ENCODE assay signal across 15 cellular contexts in genomic region chr6:127392301-127392700, GRCh38. TPM values are rescaled to one million over a fixed set of nuclear protein-coding genes. Genes with fewer than 3 reads are reported as not detected.
DNase-seq lines count a peak whose midpoint lies in the region; ATAC-seq and TF ChIP-seq lines count a peak whose summit lies in the region.
"Had no signal": no experiment of that assay in that cellular context is flagged by ENCODE, and none has a peak within 500 bp of the region (broad histone marks: within the 10 kb centered on the region; RNA-seq: fewer than 3 reads in every experiment).

No MANE protein-coding gene starts in this region.

- H2AFZ ChIP-seq in mammary epithelial cell (ENCODE audit: low read depth, low read length), result peak overlapping the region; percentile 22

- H4K20me1 ChIP-seq in mammary epithelial cell (ENCODE audit: insufficient read depth, low read length), result no peaks in the 10 kb centered on the region

- CTCF ChIA-PET in mammary epithelial cell (lab: Charles Lee; ENCODE audit: low non-redundant PET), result no interaction called here

- H3K4me3 ChIP-seq in mammary epithelial cell (replicated peaks in 1 of 3; ENCODE audit: insufficient read depth in 1 of 3, low read depth in 2 of 3, low read length in 3 of 3) (no peak overlapping the region), vagina (no peak overlapping the region)
- H3K4me3 ChIP-seq: A549 had no signal

- H3K27ac Mint-ChIP-seq in mesothelial cell of epicardium, result peak overlapping the region; percentile 89
- H3K27ac Mint-ChIP-seq: CD4-positive, alpha-beta memory T cell; HFFc6 had no signal

- TF ChIP-seq CTCF in mammary epithelial cell (conservative IDR thresholded peaks at IDR 0.05 in 1 of 2, IDR thresholded peaks at IDR 0.05 in 1 of 2; ENCODE audit: extremely low read depth in 1 of 2, insufficient read depth in 1 of 2, low read depth in 1 of 2, low read length in 2 of 2), result no peak
- TF ChIP-seq CTCF in mesothelial cell of epicardium (IDR thresholded peaks at IDR 0.05; ENCODE audit: unreplicated experiment), result no peak
- TF ChIP-seq CTCF in vagina (IDR thresholded peaks at IDR 0.05), result no peak

- peak overlapping the region; percentile 56 for H3K27ac ChIP-seq in mammary epithelial cell (ENCODE audit: insufficient read depth, low read depth, low read length)
- H3K27ac ChIP-seq in vagina, result peak overlapping the region; percentile 24
- H3K27ac ChIP-seq: A549, C4-2B, HL-60 had no signal

- in situ Hi-C loops in mammary epithelial cell (cut with MboI; ENCODE audit: low sequenced_read_pairs in 2 of 2), result no loop called here

- peaks cover 45% of the 10 kb centered on the region for H3K4me1 Mint-ChIP-seq in mesothelial cell of epicardium
- H3K4me1 Mint-ChIP-seq: CD4-positive, alpha-beta memory T cell had no signal

- H3K36me3 Mint-ChIP-seq in mesothelial cell of epicardium, result peaks cover 3% of the 10 kb centered on the region
- H3K36me3 Mint-ChIP-seq: CD4-positive, alpha-beta memory T cell had no signal

- H3K4me1 ChIP-seq in mammary epithelial cell (ENCODE audit: insufficient read depth, low read length) (peaks cover 27% of the 10 kb centered on the region), vagina (peaks cover 26% of the 10 kb centered on the region)
- H3K4me1 ChIP-seq: A549, BE2C had no signal

- WGBS in mammary epithelial cell (ENCODE audit: low coverage, missing lambda C conversion rate), result 0% methylated on average over 1 of the region's 1 CpG

- H3K4me3 Mint-ChIP-seq in mesothelial cell of epicardium, result no peak overlapping the region
- H3K4me3 Mint-ChIP-seq: CD4-positive, alpha-beta memory T cell; HFFc6 had no signal

- DNase-seq in mammary epithelial cell, result peak; percentile 79
- DNase-seq in mesothelial cell of epicardium (ENCODE audit: low spot score in 2 of 2, unreplicated experiment in 2 of 2), result no peak
- DNase-seq in vagina (ENCODE audit: extremely low spot score in 2 of 2), result no peak
- no peak for DNase-seq in NCI-H1417 (lab: John Stamatoyannopoulos, UW)
- DNase-seq: BE2C; CD4-positive, alpha-beta memory T cell; GF-D8; HCEC 1CT; HFFc6 had no signal

- TF ChIP-seq POLR2A in vagina (IDR thresholded peaks at IDR 0.05), result no peak

- dilution Hi-C loops in mammary epithelial cell (cut with HindIII; ENCODE audit: low sequenced_read_pairs), result no loop called here

- no peaks in the 10 kb centered on the region for H3K79me2 ChIP-seq in mammary epithelial cell (ENCODE audit: insufficient read depth, low read length)

- H3K9me3 ChIP-seq in mammary epithelial cell (replicated peaks; ENCODE audit: insufficient read depth, low read length) (no peaks in the 10 kb centered on the region), vagina (no peaks in the 10 kb centered on the region)
- H3K9me3 ChIP-seq: A549, BE2C had no signal

- H3K9ac ChIP-seq in mammary epithelial cell (ENCODE audit: insufficient read depth, low read length), result no peak overlapping the region

- intact Hi-C loops in mammary epithelial cell (cut with micrococcal nuclease) (no loop called here), vagina (cut with DNase I) (no loop called here)

- no TSS peak for BruUV-seq in mammary epithelial cell (replicated peaks; lab: Mats Ljungman, UMichigan)

- H3K4me2 ChIP-seq in mammary epithelial cell (ENCODE audit: insufficient read depth, low read depth, low read length), result peak overlapping the region; percentile 60
- H3K4me2 ChIP-seq: A549 had no signal

- ATAC-seq in esophagus mucosa (peak; percentile 95), HG03442 (IDR thresholded peaks at IDR 0.05; ENCODE audit: unreplicated experiment) (no peak), HG02885 (IDR thresholded peaks at IDR 0.05; ENCODE audit: poor library complexity, unreplicated experiment) (no peak)
- ATAC-seq: A549 had no signal

- peaks cover 3% of the 10 kb centered on the region for H3K9me3 Mint-ChIP-seq in mesothelial cell of epicardium
- H3K9me3 Mint-ChIP-seq: CD4-positive, alpha-beta memory T cell; HFFc6 had no signal

- no peaks in the 10 kb centered on the region for H3K27me3 Mint-ChIP-seq in mesothelial cell of epicardium (ENCODE audit: low read depth)

- H3K27me3 ChIP-seq in mammary epithelial cell (ENCODE audit: insufficient read depth, low read length), result no peaks in the 10 kb centered on the region
- H3K27me3 ChIP-seq in vagina, result no peaks in the 10 kb centered on the region
- H3K27me3 ChIP-seq: BE2C had no signal

- no peaks in the 10 kb centered on the region for H3K36me3 ChIP-seq in mammary epithelial cell (ENCODE audit: insufficient read depth, low read length)
- H3K36me3 ChIP-seq in vagina, result no peaks in the 10 kb centered on the region
- H3K36me3 ChIP-seq: BE2C had no signal

RNA-seq across cellular contexts. Expression of gene ECHDC1, which starts 48.9 kb away (rescaled TPM):
- total RNA-seq in mammary epithelial cell (10 to 100 TPM; 54.2 to 54.9 TPM), esophagus mucosa (32.8 TPM), mesothelial cell of epicardium (50.4 to 52.8 TPM (median 51.5 TPM) in 3 replicates), vagina (32.7 TPM)
- polyA plus RNA-seq in mammary epithelial cell, result 43.5 TPM
- polyA minus RNA-seq in mammary epithelial cell, result 36.8 TPM
